ENCODE assay signal across 9 cellular contexts in genomic region chr1:58576727-58577675, GRCh38. TPM values are rescaled to one million over a fixed set of nuclear protein-coding genes. Genes with fewer than 3 reads are reported as not detected.
DNase-seq lines count a peak whose midpoint lies in the region; ATAC-seq, FAIRE-seq and TF ChIP-seq lines count a peak whose summit lies in the region.
"Had no signal": no experiment of that assay in that cellular context is flagged by ENCODE, and none has a peak within 500 bp of the region (broad histone marks: within the 10 kb centered on the region; RNA-seq: fewer than 3 reads in every experiment).

Gene TACSTD2 (minus strand): TSS chr1:58577252. CDS start chr1:58577156, 96 bp downstream.

- no peak for FAIRE-seq in GM19239 (lab: Jason Lieb, UNC)

- H3K4me1 ChIP-seq in tibial nerve: peaks cover 0 to 26% (median 10%) of the 10 kb centered on the region in 4 donors

- H3K4me1 Mint-ChIP-seq in activated CD4-positive, alpha-beta T cell treated with anti-CD3 and anti-CD28 coated beads for 36 hours: peaks cover 38% of the 10 kb centered on the region
- peaks cover 26% of the 10 kb centered on the region for H3K4me1 Mint-ChIP-seq in dendritic cell treated with granulocyte-macrophage colony-stimulating factor and Interleukin-4, amounts not matched to agents 40 ng/mL and 50 ng/mL, for 4 days (ENCODE audit: low read depth)

- no peaks in the 10 kb centered on the region for H3K9me3 Mint-ChIP-seq in activated CD4-positive, alpha-beta T cell treated with anti-CD3 and anti-CD28 coated beads for 36 hours (ENCODE audit: low read depth)
- no peaks in the 10 kb centered on the region for H3K9me3 Mint-ChIP-seq in dendritic cell treated with granulocyte-macrophage colony-stimulating factor and Interleukin-4, amounts not matched to agents 40 ng/mL and 50 ng/mL, for 4 days

- TF ChIP-seq POLR2A in tibial nerve (IDR thresholded peaks at IDR 0.05): no peak

- TF ChIP-seq EP300 in tibial nerve (IDR thresholded peaks at IDR 0.05): no peak

- peaks cover 0 to 52% of the 10 kb centered on the region in 2 donors for H3K27me3 ChIP-seq in tibial nerve

- CTCF ChIA-PET in activated CD4-positive, alpha-beta T cell treated with anti-CD3 and anti-CD28 coated beads for 36 hours (lab: Charles Lee): no interaction called here

- no peaks in the 10 kb centered on the region for H3K36me3 ChIP-seq in tibial nerve

- H3K36me3 Mint-ChIP-seq in activated CD4-positive, alpha-beta T cell treated with anti-CD3 and anti-CD28 coated beads for 36 hours (ENCODE audit: low read depth): no peaks in the 10 kb centered on the region
- H3K36me3 Mint-ChIP-seq in dendritic cell treated with granulocyte-macrophage colony-stimulating factor and Interleukin-4, amounts not matched to agents 40 ng/mL and 50 ng/mL, for 4 days (ENCODE audit: low read depth): no peaks in the 10 kb centered on the region

- intact Hi-C loops in activated CD4-positive, alpha-beta T cell treated with anti-CD3 and anti-CD28 coated beads for 36 hours (cut with DNase I, micrococcal nuclease): no loop called here
- intact Hi-C loops in dendritic cell treated with granulocyte-macrophage colony-stimulating factor and Interleukin-4, amounts not matched to agents 40 ng/mL and 50 ng/mL, for 4 days (cut with micrococcal nuclease): no loop called here

- TF ChIP-seq CTCF in tibial nerve (IDR thresholded peaks at IDR 0.05): no peak

- H3K9me3 ChIP-seq in tibial nerve: no peaks in the 10 kb centered on the region

- peak within 1 kb of the TSS; percentile 30 to 46 (median 34) for H3K4me3 ChIP-seq in tibial nerve

- no peak for ATAC-seq in activated CD4-positive, alpha-beta T cell treated with anti-CD3 and anti-CD28 coated beads for 36 hours
- no peak for ATAC-seq in GM18907 (IDR thresholded peaks at IDR 0.05; ENCODE audit: unreplicated experiment)

- peak within 1 kb of the TSS; percentile 45 for H3K4me3 Mint-ChIP-seq in activated CD4-positive, alpha-beta T cell treated with anti-CD3 and anti-CD28 coated beads for 36 hours
- H3K4me3 Mint-ChIP-seq in dendritic cell treated with granulocyte-macrophage colony-stimulating factor and Interleukin-4, amounts not matched to agents 40 ng/mL and 50 ng/mL, for 4 days: peak within 1 kb of the TSS; percentile 80

- H3K27ac Mint-ChIP-seq in activated CD4-positive, alpha-beta T cell treated with anti-CD3 and anti-CD28 coated beads for 36 hours: no peak within 1 kb of the TSS
- H3K27ac Mint-ChIP-seq in dendritic cell treated with granulocyte-macrophage colony-stimulating factor and Interleukin-4, amounts not matched to agents 40 ng/mL and 50 ng/mL, for 4 days: peak within 1 kb of the TSS; percentile 60

- DNase-seq in activated CD4-positive, alpha-beta T cell treated with anti-CD3 and anti-CD28 coated beads for 36 hours: no peak
- DNase-seq in activated CD4-positive, alpha-beta T cell treated with anti-CD3 and anti-CD28 coated beads, Interleukin-2, amount 50 U/mL, for 48 hours: no peak
- DNase-seq in lung microvascular endothelial cell (ENCODE audit: low read depth in 2 of 2) (peak; percentile 54 to 61), tibial nerve (ENCODE audit: low spot score in 2 of 2) (no peak), NCI-H1105 (lab: John Stamatoyannopoulos, UW) (no peak), GM19239 (ENCODE audit: insufficient read length, low spot score) (no peak)

- POLR2A ChIA-PET in activated CD4-positive, alpha-beta T cell treated with anti-CD3 and anti-CD28 coated beads for 36 hours (lab: Charles Lee): no interaction called here

- 15 to 19% methylated on average over 36 to 61 of the region's 107 CpGs for WGBS in tibial nerve, 2 donors

- peak within 1 kb of the TSS in 3 of 4 donors; percentile 22 to 46 (median 27) for H3K27ac ChIP-seq in tibial nerve

- peaks cover 58% of the 10 kb centered on the region for H3K27me3 Mint-ChIP-seq in activated CD4-positive, alpha-beta T cell treated with anti-CD3 and anti-CD28 coated beads for 36 hours
- H3K27me3 Mint-ChIP-seq in dendritic cell treated with granulocyte-macrophage colony-stimulating factor and Interleukin-4, amounts not matched to agents 40 ng/mL and 50 ng/mL, for 4 days: peaks cover 67% of the 10 kb centered on the region

RNA-seq across cellular contexts. Expression of gene TACSTD2, which starts in this region (rescaled TPM):
- under 1 TPM; 0.07 to 0.11 TPM for total RNA-seq in activated CD4-positive, alpha-beta T cell treated with anti-CD3 and anti-CD28 coated beads for 36 hours
- 9.6 and 56.2 TPM in 2 replicates for total RNA-seq in lung microvascular endothelial cell
- 10 to 100 TPM in 1 of 4 donors, 1 to 10 TPM in 3; 5.3 to 11.6 (median 7.9) TPM for total RNA-seq in tibial nerve
- total RNA-seq: T-helper 1 cell treated with Interleukin-12 subunit alpha and Interleukin-12 subunit beta and Interleukin-4 antibody, amounts not matched to agents 30 ng/mL and 1 ng/mL, for 36 hours had no signal

Comparison
In these comparisons a context has a peak if more than half of its experiments do, and no peak if none do; other contexts are left out.
1. DNase-seq: peak in lung microvascular endothelial cell (2 of 2); none in activated CD4-positive, alpha-beta T cell treated with anti-CD3 and anti-CD28 coated beads for 36 hours (single experiment), activated CD4-positive, alpha-beta T cell treated with anti-CD3 and anti-CD28 coated beads, Interleukin-2, amount 50 U/mL, for 48 hours (0 of 2), tibial nerve (0 of 2), NCI-H1105 (single experiment) and GM19239 (single experiment).